ENCODE assay signal across 8 cellular contexts in the genomic region with DNA sequence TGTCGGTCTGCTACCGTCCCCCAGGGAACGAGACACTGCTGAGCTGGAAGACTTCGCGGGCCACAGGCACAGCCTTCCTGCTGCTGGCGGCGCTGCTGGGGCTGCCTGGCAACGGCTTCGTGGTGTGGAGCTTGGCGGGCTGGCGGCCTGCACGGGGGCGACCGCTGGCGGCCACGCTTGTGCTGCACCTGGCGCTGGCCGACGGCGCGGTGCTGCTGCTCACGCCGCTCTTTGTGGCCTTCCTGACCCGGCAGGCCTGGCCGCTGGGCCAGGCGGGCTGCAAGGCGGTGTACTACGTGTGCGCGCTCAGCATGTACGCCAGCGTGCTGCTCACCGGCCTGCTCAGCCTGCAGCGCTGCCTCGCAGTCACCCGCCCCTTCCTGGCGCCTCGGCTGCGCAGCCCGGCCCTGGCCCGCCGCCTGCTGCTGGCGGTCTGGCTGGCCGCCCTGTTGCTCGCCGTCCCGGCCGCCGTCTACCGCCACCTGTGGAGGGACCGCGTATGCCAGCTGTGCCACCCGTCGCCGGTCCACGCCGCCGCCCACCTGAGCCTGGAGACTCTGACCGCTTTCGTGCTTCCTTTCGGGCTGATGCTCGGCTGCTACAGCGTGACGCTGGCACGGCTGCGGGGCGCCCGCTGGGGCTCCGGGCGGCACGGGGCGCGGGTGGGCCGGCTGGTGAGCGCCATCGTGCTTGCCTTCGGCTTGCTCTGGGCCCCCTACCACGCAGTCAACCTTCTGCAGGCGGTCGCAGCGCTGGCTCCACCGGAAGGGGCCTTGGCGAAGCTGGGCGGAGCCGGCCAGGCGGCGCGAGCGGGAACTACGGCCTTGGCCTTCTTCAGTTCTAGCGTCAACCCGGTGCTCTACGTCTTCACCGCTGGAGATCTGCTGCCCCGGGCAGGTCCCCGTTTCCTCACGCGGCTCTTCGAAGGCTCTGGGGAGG. TPM values are rescaled to one million over a fixed set of nuclear protein-coding genes. Genes with fewer than 3 reads are reported as not detected.
DNase-seq lines count a peak whose midpoint lies in the region; ATAC-seq and TF ChIP-seq lines count a peak whose summit lies in the region.

A gene with protein sequence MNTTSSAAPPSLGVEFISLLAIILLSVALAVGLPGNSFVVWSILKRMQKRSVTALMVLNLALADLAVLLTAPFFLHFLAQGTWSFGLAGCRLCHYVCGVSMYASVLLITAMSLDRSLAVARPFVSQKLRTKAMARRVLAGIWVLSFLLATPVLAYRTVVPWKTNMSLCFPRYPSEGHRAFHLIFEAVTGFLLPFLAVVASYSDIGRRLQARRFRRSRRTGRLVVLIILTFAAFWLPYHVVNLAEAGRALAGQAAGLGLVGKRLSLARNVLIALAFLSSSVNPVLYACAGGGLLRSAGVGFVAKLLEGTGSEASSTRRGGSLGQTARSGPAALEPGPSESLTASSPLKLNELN (plus strand): TSS at position 837 of the 939 bp plus-strand sequence. CDS start 4,150 bp downstream, outside the sequence.

- H3K27me3 ChIP-seq in skeletal muscle satellite cell (ENCODE audit: control insufficient read depth, insufficient read depth, low read length) (no peaks in the 10 kb centered on the region), hepatocyte (no peaks in the 10 kb centered on the region)

- CTCF ChIA-PET in RWPE1 (lab: Yijun Ruan, JAX), result interaction anchor here (0.7 to 2.0 kb wide), 7 partner anchors 10 to 125 kb away, joined by 3 to 6 read pairs (median 4); a partner anchor contains a TSS

- 99% methylated on average over 81 of the region's 99 CpGs for WGBS in hepatocyte (ENCODE audit: low lambda C conversion rate, missing lambda C conversion rate)

- no peaks in the 10 kb centered on the region for H3K9me3 Mint-ChIP-seq in activated naive CD8-positive, alpha-beta T cell treated with anti-CD3 and anti-CD28 coated beads, Interleukin-2, amount 50 U/mL, for 24 hours

- H3K36me3 ChIP-seq in skeletal muscle satellite cell (ENCODE audit: insufficient read depth, low read length) (peaks cover 9% of the 10 kb centered on the region), hepatocyte (replicated peaks; ENCODE audit: insufficient read depth, low read depth) (no peaks in the 10 kb centered on the region)

- H3K4me3 Mint-ChIP-seq in activated naive CD8-positive, alpha-beta T cell treated with anti-CD3 and anti-CD28 coated beads, Interleukin-2, amount 50 U/mL, for 24 hours, result peak within 1 kb of the TSS; percentile 74

- H3K4me1 Mint-ChIP-seq in activated naive CD8-positive, alpha-beta T cell treated with anti-CD3 and anti-CD28 coated beads, Interleukin-2, amount 50 U/mL, for 24 hours, result peaks cover 72% of the 10 kb centered on the region

- peak; percentile 62 for ATAC-seq in HG03045 (IDR thresholded peaks at IDR 0.05; ENCODE audit: unreplicated experiment)
- peak; percentile 87 for ATAC-seq in activated naive CD8-positive, alpha-beta T cell treated with anti-CD3 and anti-CD28 coated beads, Interleukin-2, amount 50 U/mL, for 24 hours
- peak; percentile 87 for ATAC-seq in left ventricle myocardium superior

- H3K36me3 Mint-ChIP-seq in activated naive CD8-positive, alpha-beta T cell treated with anti-CD3 and anti-CD28 coated beads, Interleukin-2, amount 50 U/mL, for 24 hours (ENCODE audit: low read depth), result peaks cover 42% of the 10 kb centered on the region

- peaks cover 2% of the 10 kb centered on the region for H3K79me2 ChIP-seq in hepatocyte

- H3K27ac ChIP-seq in RWPE1, result peak within 1 kb of the TSS; percentile 98
- no peak within 1 kb of the TSS for H3K27ac ChIP-seq in hepatocyte

- H3K4me1 ChIP-seq in skeletal muscle satellite cell (ENCODE audit: control insufficient read depth, insufficient read depth, low read length) (peaks cover 16% of the 10 kb centered on the region), hepatocyte (ENCODE audit: insufficient read depth) (peaks cover 5% of the 10 kb centered on the region)

- H3K27me3 Mint-ChIP-seq in activated naive CD8-positive, alpha-beta T cell treated with anti-CD3 and anti-CD28 coated beads, Interleukin-2, amount 50 U/mL, for 24 hours, result no peaks in the 10 kb centered on the region

- intact Hi-C loops in left ventricle myocardium superior (cut with micrococcal nuclease), result no loop called here

- no peak within 1 kb of the TSS for H2AFZ ChIP-seq in hepatocyte

- no peak within 1 kb of the TSS for H3K4me3 ChIP-seq in skeletal muscle satellite cell (ENCODE audit: low read length)
- H3K4me3 ChIP-seq in hepatocyte, result no peak within 1 kb of the TSS

- H3K9ac ChIP-seq in skeletal muscle satellite cell (ENCODE audit: low read depth, low read length), result no peak within 1 kb of the TSS

- H3K9me2 ChIP-seq in hepatocyte (replicated peaks; ENCODE audit: insufficient read depth), result no peaks in the 10 kb centered on the region

- H3K4me2 ChIP-seq in skeletal muscle satellite cell (ENCODE audit: low read length) (peak within 1 kb of the TSS; percentile 75), hepatocyte (no peak within 1 kb of the TSS)

- peak; percentile 22 for DNase-seq in SIG-M5 treated with dmso at 0.1 percent for 504 hours (lab: John Stamatoyannopoulos, UW; ENCODE audit: unreplicated experiment)
- no peak for DNase-seq in SIG-M5 (lab: John Stamatoyannopoulos, UW)
- no peak for DNase-seq in RWPE1 (ENCODE audit: low spot score)
- peak; percentile 67 for DNase-seq in activated naive CD8-positive, alpha-beta T cell treated with anti-CD3 and anti-CD28 coated beads, Interleukin-2, amount 50 U/mL, for 24 hours
- peak; percentile 87 for DNase-seq in left ventricle myocardium superior
- DNase-seq in hepatocyte (ENCODE audit: low spot score), result no peak

- POLR2A ChIA-PET in RWPE1 (lab: Yijun Ruan, JAX; ENCODE audit: low non-redundant PET), result interaction anchor here (1.2 kb wide), 1 partner anchor 119 kb away, joined by 4 read pairs; a partner anchor contains a TSS

- H4K20me1 ChIP-seq in hepatocyte (ENCODE audit: insufficient read depth, poor library complexity, severe bottlenecking), result no peaks in the 10 kb centered on the region

- TF ChIP-seq CTCF in RWPE1 (conservative IDR thresholded peaks at IDR 0.05; ENCODE audit: low read depth) (peak; percentile 70), hepatocyte (IDR thresholded peaks at IDR 0.05; ENCODE audit: poor library complexity) (no peak)

- H3K9me3 ChIP-seq in skeletal muscle satellite cell (replicated peaks; ENCODE audit: low read length) (no peaks in the 10 kb centered on the region), hepatocyte (ENCODE audit: low read depth) (no peaks in the 10 kb centered on the region)

- H3K27ac Mint-ChIP-seq in activated naive CD8-positive, alpha-beta T cell treated with anti-CD3 and anti-CD28 coated beads, Interleukin-2, amount 50 U/mL, for 24 hours, result peak within 1 kb of the TSS; percentile 83

RNA-seq across cellular contexts. Expression of the gene that starts here (rescaled TPM):
- total RNA-seq in left ventricle myocardium superior (1.6 TPM), hepatocyte (4.2 and 5.1 TPM in 2 replicates)
- total RNA-seq in skeletal muscle satellite cell (2012; rRNA removed), result 0.66 and 2.0 TPM in 2 replicates
- 3.6 and 6.2 TPM in 2 replicates for polyA plus RNA-seq in hepatocyte

Comparison
In these comparisons a context has a peak if more than half of its experiments do, and no peak if none do; other contexts are left out.
1. DNase-seq: peak in SIG-M5 treated with dmso at 0.1 percent for 504 hours (single experiment), activated naive CD8-positive, alpha-beta T cell treated with anti-CD3 and anti-CD28 coated beads, Interleukin-2, amount 50 U/mL, for 24 hours (single experiment) and left ventricle myocardium superior (single experiment); none in SIG-M5 (single experiment), RWPE1 (single experiment) and hepatocyte (single experiment).
2. Peak in every context shown above with its lines, with median percentiles within 50 percentile points of each other: ATAC-seq.